17 cellular contexts compared by ENCODE assay signal in the genomic region with DNA sequence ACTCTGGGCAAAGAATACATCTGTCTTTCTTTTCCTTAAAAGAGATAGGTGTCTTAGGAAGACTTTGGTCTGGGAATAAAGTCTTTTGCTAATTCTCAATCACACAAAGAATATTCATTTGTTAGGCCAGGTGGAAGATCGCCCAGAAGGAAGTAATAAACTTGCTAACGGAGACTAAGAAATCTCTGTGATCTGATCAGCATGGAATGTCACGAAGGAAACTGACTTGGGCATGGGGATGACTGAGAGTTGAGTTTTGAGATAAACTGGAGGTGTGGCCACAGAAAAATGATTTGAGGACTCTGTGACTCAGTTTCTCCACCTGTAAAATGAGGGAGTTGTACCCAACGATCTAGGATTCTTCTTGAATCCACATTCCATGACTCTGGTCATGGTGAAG.
A peak's percentile ranks its signal among the peaks of the same experiment; 100 is the strongest.
DNase-seq lines count a peak whose midpoint lies in the region; ATAC-seq and TF ChIP-seq lines count a peak whose summit lies in the region.
"Had no signal": no experiment of that assay in that cellular context is flagged by ENCODE, and none has a peak within 500 bp of the region (broad histone marks: within the 10 kb centered on the region; RNA-seq: fewer than 3 reads in every experiment).

No MANE protein-coding gene starts in this region.

- intact Hi-C loops in left ventricle myocardium inferior (cut with micrococcal nuclease) (no loop called here), aorta (cut with DNase I) (loop anchor here in 1 of 2 donors (10.0 kb wide), 1 partner anchor 59 kb away; no protein-coding TSS in a partner anchor)

- peak overlapping the region; percentile 33 to 83 for H3K27ac ChIP-seq in right atrium auricular region
- H3K27ac ChIP-seq in left ventricle myocardium inferior (replicated peaks), result no peak overlapping the region
- peak overlapping the region; percentile 45 to 53 for H3K27ac ChIP-seq in esophagus (ENCODE audit: low read depth in 2 of 2, low read length in 1 of 2)
- peak overlapping the region; percentile 99 to 100 for H3K27ac ChIP-seq in aorta (ENCODE audit: low read depth in 1 of 2, low read length in 2 of 2)
- H3K27ac ChIP-seq: right lobe of liver, WERI-Rb-1 had no signal

- no peak overlapping the region for H3K4me3 ChIP-seq in right atrium auricular region
- no peak overlapping the region for H3K4me3 ChIP-seq in left ventricle myocardium inferior
- no peak overlapping the region for H3K4me3 ChIP-seq in esophagus (ENCODE audit: low read depth in 1 of 2, low read length in 2 of 2)
- no peak overlapping the region for H3K4me3 ChIP-seq in aorta (ENCODE audit: low read length in 2 of 2)
- H3K4me3 ChIP-seq: A549, right lobe of liver had no signal

- H3K36me3 ChIP-seq in right atrium auricular region (no peaks in the 10 kb centered on the region), left ventricle myocardium inferior (no peaks in the 10 kb centered on the region), esophagus (ENCODE audit: control insufficient read depth in 2 of 2, insufficient read depth in 2 of 2, low read length in 1 of 2) (no peaks in the 10 kb centered on the region), aorta (ENCODE audit: control insufficient read depth in 1 of 2, insufficient read depth in 2 of 2, low read length in 1 of 2) (no peaks in the 10 kb centered on the region)
- H3K36me3 ChIP-seq: right lobe of liver, WERI-Rb-1 had no signal

- TF ChIP-seq CTCF in right atrium auricular region (IDR thresholded peaks at IDR 0.05) (no peak), left ventricle myocardium inferior (IDR thresholded peaks at IDR 0.05; ENCODE audit: borderline replicate concordance) (no peak), osteocyte (IDR thresholded peaks at IDR 0.05) (no peak), endothelial cell (IDR thresholded peaks at IDR 0.05; ENCODE audit: unreplicated experiment) (no peak)

- peaks cover 0 to 8% of the 10 kb centered on the region in 2 donors for H3K4me1 ChIP-seq in right atrium auricular region
- H3K4me1 ChIP-seq in left ventricle myocardium inferior, result peaks cover 13% of the 10 kb centered on the region
- H3K4me1 ChIP-seq in esophagus (ENCODE audit: control insufficient read depth in 2 of 2, insufficient read depth in 2 of 2, low read length in 1 of 2), result no peaks in the 10 kb centered on the region
- peaks cover 3 to 7% of the 10 kb centered on the region in 2 donors for H3K4me1 ChIP-seq in aorta (ENCODE audit: control insufficient read depth in 1 of 2, insufficient read depth in 2 of 2, low read length in 2 of 2)
- H3K4me1 ChIP-seq: right lobe of liver had no signal

- DNase-seq in right atrium auricular region (ENCODE audit: low spot score), result no peak
- no peak for DNase-seq in left ventricle myocardium inferior
- no peak for DNase-seq in osteocyte (ENCODE audit: extremely low spot score, unreplicated experiment)
- no peak for DNase-seq in aorta
- no peak for DNase-seq in HEK293T (ENCODE audit: extremely low spot score)
- DNase-seq in endothelial cell (ENCODE audit: low spot score), result no peak
- no peak for DNase-seq in retina
- DNase-seq: activated naive CD8-positive, alpha-beta T cell treated with anti-CD3 and anti-CD28 coated beads for 36 hours; COR-L47; naive B cell; NCI-H1436 treated with DMSO at 0.1 percent for 48 hours; NCI-H510A; OCI-M1; right lobe of liver; WERI-Rb-1 had no signal

- H3K27me3 Mint-ChIP-seq in osteocyte (ENCODE audit: unreplicated experiment) (no peaks in the 10 kb centered on the region), endothelial cell (ENCODE audit: unreplicated experiment) (no peaks in the 10 kb centered on the region)

- POLR2A ChIA-PET in HEK293T (lab: Yijun Ruan, JAX), result no interaction called here

- 54 to 60% methylated on average over 4 of the region's 4 CpGs for WGBS in esophagus, 2 donors
- 3 to 9% methylated on average over 4 of the region's 4 CpGs for WGBS in aorta, 2 donors

- H3K9me3 Mint-ChIP-seq in osteocyte (ENCODE audit: unreplicated experiment) (no peaks in the 10 kb centered on the region), endothelial cell (ENCODE audit: unreplicated experiment) (no peaks in the 10 kb centered on the region)
- H3K9me3 Mint-ChIP-seq: activated naive CD8-positive, alpha-beta T cell treated with anti-CD3 and anti-CD28 coated beads for 36 hours had no signal

- no peaks in the 10 kb centered on the region for H3K9me3 ChIP-seq in right atrium auricular region
- H3K9me3 ChIP-seq in left ventricle myocardium inferior (replicated peaks), result no peaks in the 10 kb centered on the region
- H3K9me3 ChIP-seq in esophagus (ENCODE audit: control insufficient read depth in 2 of 2, insufficient read depth in 1 of 2, low read depth in 1 of 2, low read length in 1 of 2), result no peaks in the 10 kb centered on the region
- no peaks in the 10 kb centered on the region for H3K9me3 ChIP-seq in aorta (ENCODE audit: control insufficient read depth, low read length)
- H3K9me3 ChIP-seq: A549, right lobe of liver had no signal

- no peaks in the 10 kb centered on the region for H3K36me3 Mint-ChIP-seq in osteocyte (ENCODE audit: unreplicated experiment)
- no peaks in the 10 kb centered on the region for H3K36me3 Mint-ChIP-seq in endothelial cell (ENCODE audit: low read depth, unreplicated experiment)
- H3K36me3 Mint-ChIP-seq: activated naive CD8-positive, alpha-beta T cell treated with anti-CD3 and anti-CD28 coated beads for 36 hours; naive B cell had no signal

- H3K4me3 Mint-ChIP-seq in osteocyte (ENCODE audit: unreplicated experiment) (no peak overlapping the region), endothelial cell (ENCODE audit: unreplicated experiment) (no peak overlapping the region)
- H3K4me3 Mint-ChIP-seq: activated naive CD8-positive, alpha-beta T cell treated with anti-CD3 and anti-CD28 coated beads for 36 hours; naive B cell had no signal

- peak; percentile 64 for ATAC-seq in aorta (ENCODE audit: low FRiP score)
- ATAC-seq: A549, right lobe of liver had no signal

- CTCF ChIA-PET in HEK293T (lab: Yijun Ruan, JAX), result no interaction called here

- peak overlapping the region; percentile 83 for H3K27ac Mint-ChIP-seq in osteocyte (ENCODE audit: unreplicated experiment)
- H3K27ac Mint-ChIP-seq in endothelial cell (ENCODE audit: unreplicated experiment), result no peak overlapping the region
- H3K27ac Mint-ChIP-seq: activated naive CD8-positive, alpha-beta T cell treated with anti-CD3 and anti-CD28 coated beads for 36 hours; naive B cell had no signal

- H3K4me1 Mint-ChIP-seq in osteocyte (ENCODE audit: unreplicated experiment), result peaks cover 26% of the 10 kb centered on the region
- peaks cover 16% of the 10 kb centered on the region for H3K4me1 Mint-ChIP-seq in endothelial cell (ENCODE audit: unreplicated experiment)
- H3K4me1 Mint-ChIP-seq: activated naive CD8-positive, alpha-beta T cell treated with anti-CD3 and anti-CD28 coated beads for 36 hours; naive B cell had no signal

- H3K27me3 ChIP-seq in right atrium auricular region, result no peaks in the 10 kb centered on the region
- no peaks in the 10 kb centered on the region for H3K27me3 ChIP-seq in left ventricle myocardium inferior (ENCODE audit: low read depth)
- H3K27me3 ChIP-seq in esophagus (ENCODE audit: control insufficient read depth in 1 of 2, insufficient read depth in 2 of 2, low read length in 2 of 2), result no peaks in the 10 kb centered on the region
- H3K27me3 ChIP-seq in aorta (ENCODE audit: control insufficient read depth in 1 of 2, insufficient read depth in 2 of 2, low read length in 1 of 2), result no peaks in the 10 kb centered on the region
- H3K27me3 ChIP-seq: right lobe of liver had no signal

TF ChIP-seq in HEK293T, 16 proteins besides CTCF, POLR2A, EP300 and RAD21:
- TF ChIP-seq FOXA1 (IDR thresholded peaks at IDR 0.05) (no peak), HDGF (IDR thresholded peaks at IDR 0.05; ENCODE audit: borderline replicate concordance) (no peak), SP1 (IDR thresholded peaks at IDR 0.05) (no peak), CTBP1 (IDR thresholded peaks at IDR 0.05; ENCODE audit: borderline replicate concordance) (no peak), FOXK2 (IDR thresholded peaks at IDR 0.05) (no peak), ZNF384 (IDR thresholded peaks at IDR 0.05) (no peak), LEF1 (IDR thresholded peaks at IDR 0.05; ENCODE audit: borderline replicate concordance) (no peak), BHLHE40 (IDR thresholded peaks at IDR 0.05; ENCODE audit: borderline replicate concordance) (no peak), L3MBTL2 (conservative IDR thresholded peaks at IDR 0.05) (no peak), ELF4 (IDR thresholded peaks at IDR 0.05) (no peak), TARDBP (IDR thresholded peaks at IDR 0.05) (no peak)
- TF ChIP-seq, protein P1, sequence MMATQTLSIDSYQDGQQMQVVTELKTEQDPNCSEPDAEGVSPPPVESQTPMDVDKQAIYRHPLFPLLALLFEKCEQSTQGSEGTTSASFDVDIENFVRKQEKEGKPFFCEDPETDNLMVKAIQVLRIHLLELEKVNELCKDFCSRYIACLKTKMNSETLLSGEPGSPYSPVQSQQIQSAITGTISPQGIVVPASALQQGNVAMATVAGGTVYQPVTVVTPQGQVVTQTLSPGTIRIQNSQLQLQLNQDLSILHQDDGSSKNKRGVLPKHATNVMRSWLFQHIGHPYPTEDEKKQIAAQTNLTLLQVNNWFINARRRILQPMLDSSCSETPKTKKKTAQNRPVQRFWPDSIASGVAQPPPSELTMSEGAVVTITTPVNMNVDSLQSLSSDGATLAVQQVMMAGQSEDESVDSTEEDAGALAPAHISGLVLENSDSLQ (IDR thresholded peaks at IDR 0.05), result no peak
TF ChIP-seq in HEK293T: peak in this region for 0.
